Comparison of ENCODE assay signal across 8 cellular contexts in genomic region chr17:75289832-75290337, GRCh38. TPM values are rescaled to one million over a fixed set of nuclear protein-coding genes. Genes with fewer than 3 reads are reported as not detected.
DNase-seq lines count a peak whose midpoint lies in the region; ATAC-seq and TF ChIP-seq lines count a peak whose summit lies in the region.

No MANE protein-coding gene starts in this region.

- peak in 3 of 4 experiments; percentile 40 to 46 (median 43) for DNase-seq in activated CD4-positive, CD25-positive, alpha-beta regulatory T cell (lab: John Stamatoyannopoulos, UW)
- no peak for DNase-seq in activated CD4-positive, CD25-positive, alpha-beta regulatory T cell treated with anti-CD3 and anti-CD28 coated beads, Interleukin-2, amount 50 U/mL, for 72 hours
- DNase-seq in T-cell: peak in 29 of 34 experiments; percentile 50 to 81 (median 62)
- peak; percentile 43 for DNase-seq in MCF 10A (ENCODE audit: unreplicated experiment)
- DNase-seq in kidney epithelial cell (ENCODE audit: low read depth): no peak
- peak; percentile 70 to 74 for DNase-seq in stimulated activated CD4-positive, alpha-beta T cell treated with anti-CD3 and anti-CD28 coated beads, Interleukin-2, amount 100 ng/mL, for 24 hours
- no peak for DNase-seq in H4 (ENCODE audit: low spot score)

- intact Hi-C loops in MCF 10A (cut with micrococcal nuclease): loop anchor here (1.0 kb wide), 1 partner anchor 122 kb away; no protein-coding TSS in a partner anchor

- no peaks in the 10 kb centered on the region for H3K27me3 ChIP-seq in kidney epithelial cell (ENCODE audit: control insufficient read depth, insufficient read depth, low read length)

- CTCF ChIA-PET in T-cell (lab: Charles Lee): interaction anchor here in 1 of 2 donors (0.8 to 3.1 kb wide), 15 partner anchors 16 to 565 kb away, joined by 4 to 80 read pairs (median 5); partner anchors contain the start of genes FDXR, GGA3, GRB2 and MIF4GD
- CTCF ChIA-PET in MCF 10A (lab: Yijun Ruan, JAX): interaction anchor here (0.6 to 2.0 kb wide), 12 partner anchors 19 to 1878 kb away, joined by 3 to 13 read pairs (median 3); partner anchors contain the start of genes MIF4GD and TSEN54

- TF ChIP-seq CTCF in MCF 10A (IDR thresholded peaks at IDR 0.05; ENCODE audit: unreplicated experiment): no peak
- TF ChIP-seq CTCF in kidney epithelial cell (IDR thresholded peaks at IDR 0.05; ENCODE audit: insufficient read depth, low read length, poor library complexity, severe bottlenecking): peak; percentile 18

- H3K27ac Mint-ChIP-seq in T-cell: peak overlapping the region; percentile 100
- H3K27ac Mint-ChIP-seq in MCF 10A (ENCODE audit: low read depth, unreplicated experiment): peak overlapping the region; percentile 97

- POLR2A ChIA-PET in T-cell (lab: Charles Lee) (interaction anchor here (0.6 to 1.4 kb wide), 8 partner anchors 16 to 557 kb away, joined by 3 to 23 read pairs (median 4); partner anchors contain the start of genes GGA3 (in 1 of the 2), GRB2 (in 1 of the 2), MIF4GD (in 1 of the 2) and MRPS7 (in 1 of the 2)), MCF 10A (lab: Yijun Ruan, JAX) (interaction anchor here (0.6 to 5.7 kb wide), 21 partner anchors 10 to 278 kb away, joined by 3 to 96 read pairs (median 6); partner anchors contain the start of genes GGA3, GRB2, LLGL2 and MIF4GD)

- TSS peak; percentile 99 for BruUV-seq in MCF 10A (replicated peaks; lab: Mats Ljungman, UMichigan)

- H3K4me3 Mint-ChIP-seq in T-cell: peak overlapping the region; percentile 94 to 100 (median 99)
- peak overlapping the region; percentile 98 for H3K4me3 Mint-ChIP-seq in MCF 10A (ENCODE audit: unreplicated experiment)

- no peaks in the 10 kb centered on the region for H3K27me3 Mint-ChIP-seq in T-cell
- H3K27me3 Mint-ChIP-seq in MCF 10A (ENCODE audit: insufficient read depth, unreplicated experiment): no peaks in the 10 kb centered on the region

- H3K36me3 Mint-ChIP-seq in T-cell (peaks cover 11% of the 10 kb centered on the region), MCF 10A (ENCODE audit: insufficient read depth, unreplicated experiment) (peaks cover 10% of the 10 kb centered on the region)

- H3K9me3 Mint-ChIP-seq in T-cell (no peaks in the 10 kb centered on the region), MCF 10A (ENCODE audit: unreplicated experiment) (no peaks in the 10 kb centered on the region)

- peak; percentile 21 for ATAC-seq in HG03571 (IDR thresholded peaks at IDR 0.05; ENCODE audit: unreplicated experiment)
- ATAC-seq in T-cell (replicated peaks in 1 of 4): peak; percentile 14 to 35 (median 20)

- no peaks in the 10 kb centered on the region for H3K36me3 ChIP-seq in kidney epithelial cell (ENCODE audit: control insufficient read depth, insufficient read depth, low read length)

- H3K4me1 Mint-ChIP-seq in T-cell: peaks cover 14 to 27% (median 21%) of the 10 kb centered on the region in 3 donors
- peaks cover 7% of the 10 kb centered on the region for H3K4me1 Mint-ChIP-seq in MCF 10A (ENCODE audit: insufficient read depth, unreplicated experiment)

- peak overlapping the region; percentile 88 for H3K4me3 ChIP-seq in kidney epithelial cell (ENCODE audit: low read depth, low read length)

RNA-seq across cellular contexts. Expression of gene SLC25A19, which starts 0.7 kb away (rescaled TPM):
- total RNA-seq in T-cell: 10 to 100 TPM; 12.4 to 30.1 (median 25.9) TPM
- total RNA-seq in MCF 10A (2022): 14.8 and 22.6 TPM in 2 replicates
- total RNA-seq in kidney epithelial cell: 6.0 and 7.1 TPM in 2 replicates
- total RNA-seq in H4 (2014; rRNA removed; shearing (Covaris generic)): 6.8 and 13.1 TPM in 2 replicates

RNA-seq across cellular contexts. Expression of gene MIF4GD, which starts 18.9 kb away (rescaled TPM):
- total RNA-seq in T-cell: 10 to 100 TPM; 27.1 to 45.6 (median 39.2) TPM
- 23.3 and 29.6 TPM in 2 replicates for total RNA-seq in MCF 10A (2022)
- 26.7 and 36.1 TPM in 2 replicates for total RNA-seq in kidney epithelial cell
- total RNA-seq in H4 (2014; rRNA removed; shearing (Covaris generic)): 36.0 and 41.6 TPM in 2 replicates

RNA-seq across cellular contexts. Expression of gene MRPS7, which starts 28.2 kb away (rescaled TPM):
- total RNA-seq in T-cell (10 to 100 TPM; 29.8 to 39.4 (median 33.6) TPM), MCF 10A (2022) (73.9 and 75.0 TPM in 2 replicates), kidney epithelial cell (57.8 and 69.4 TPM in 2 replicates)
- total RNA-seq in H4 (2014; rRNA removed; shearing (Covaris generic)): 112 and 116 TPM in 2 replicates

RNA-seq across cellular contexts. Expression of gene GGA3, which starts 28.5 kb away (rescaled TPM):
- total RNA-seq in T-cell: 100 to 1,000 TPM in 3 of 5 donors, 10 to 100 TPM in 2; 78.1 to 118 (median 102) TPM
- total RNA-seq in MCF 10A (2022): 32.7 and 39.5 TPM in 2 replicates
- 24.8 and 34.8 TPM in 2 replicates for total RNA-seq in kidney epithelial cell
- total RNA-seq in H4 (2014; rRNA removed; shearing (Covaris generic)): 12.7 and 22.2 TPM in 2 replicates

Comparison
In these comparisons a context has a peak if more than half of its experiments do, and no peak if none do; other contexts are left out.
1. DNase-seq: peak in activated CD4-positive, CD25-positive, alpha-beta regulatory T cell (3 of 4), T-cell (29 of 34), MCF 10A (single experiment) and stimulated activated CD4-positive, alpha-beta T cell treated with anti-CD3 and anti-CD28 coated beads, Interleukin-2, amount 100 ng/mL, for 24 hours (2 of 2); none in activated CD4-positive, CD25-positive, alpha-beta regulatory T cell treated with anti-CD3 and anti-CD28 coated beads, Interleukin-2, amount 50 U/mL, for 72 hours (single experiment), kidney epithelial cell (single experiment) and H4 (single experiment).